In the genomic region with DNA sequence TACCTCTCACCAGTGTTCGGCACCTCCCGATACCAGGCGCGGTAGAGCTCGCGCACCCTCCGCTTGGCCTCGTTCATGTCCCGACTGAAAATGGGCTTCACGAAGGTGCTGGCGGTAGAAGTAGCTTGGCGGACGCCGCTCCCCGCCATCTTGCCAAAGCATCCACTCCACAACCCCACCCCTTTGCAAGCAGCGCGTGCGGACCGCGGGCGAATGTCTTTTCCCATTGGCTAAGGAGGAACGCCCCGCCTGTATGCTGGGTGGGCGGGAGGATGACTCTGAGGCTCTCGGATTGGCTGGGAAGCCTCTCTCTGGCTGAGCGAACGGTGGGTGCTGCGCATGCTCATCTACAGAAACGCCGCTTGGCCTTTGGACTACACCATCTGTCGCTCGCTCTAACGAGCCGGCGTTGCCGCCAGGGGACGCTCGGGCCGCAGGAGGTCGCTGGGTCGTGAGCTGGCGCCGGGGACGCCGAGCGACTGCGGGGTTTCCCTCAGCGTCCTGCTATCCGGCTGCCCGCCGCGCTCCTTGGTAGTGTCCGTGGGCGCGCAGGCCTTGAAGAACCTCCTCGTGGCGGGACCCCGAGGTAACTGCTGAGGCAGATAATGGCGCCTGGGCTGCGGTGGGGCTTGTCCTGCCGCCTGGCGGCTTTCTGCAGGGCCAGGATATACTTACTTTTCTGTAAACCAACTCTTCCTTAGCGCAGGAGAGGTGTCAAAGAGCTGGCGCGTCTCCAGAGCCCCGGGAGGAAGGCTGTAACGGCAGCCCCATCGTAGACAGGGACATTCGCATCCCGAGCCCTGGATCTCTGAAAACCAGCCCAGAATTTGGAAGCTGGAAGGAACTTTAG, we compare ENCODE assay signal across 8 cellular contexts. TPM values are rescaled to one million over a fixed set of nuclear protein-coding genes. Genes with fewer than 3 reads are reported as not detected.
DNase-seq lines count a peak whose midpoint lies in the region; ATAC-seq and TF ChIP-seq lines count a peak whose summit lies in the region.

A gene (minus strand): TSS at position 177 of the 850 bp plus-strand sequence. CDS start 28 bp downstream, at position 149.

- under 1% methylated on average over 70 of the region's 70 CpGs for WGBS in right cardiac atrium
- 0% methylated on average over 69 to 70 of the region's 70 CpGs for WGBS in aorta, 2 donors

- no peaks in the 10 kb centered on the region for H3K9me3 ChIP-seq in ascending aorta
- H3K9me3 ChIP-seq in right cardiac atrium (ENCODE audit: control insufficient read depth, low read length) = no peaks in the 10 kb centered on the region
- H3K9me3 ChIP-seq in aorta (ENCODE audit: control insufficient read depth, low read length) = no peaks in the 10 kb centered on the region

- peak; percentile 84 to 91 for DNase-seq in NCI-H187 (lab: John Stamatoyannopoulos, UW)
- peak; percentile 98 to 99 for DNase-seq in ascending aorta (ENCODE audit: low spot score in 2 of 2)
- peak; percentile 99 for DNase-seq in right cardiac atrium
- DNase-seq in putamen (ENCODE audit: low spot score) = peak; percentile 99
- DNase-seq in aorta = peak; percentile 99

- TF ChIP-seq POLR2A in GM15510 (IDR thresholded peaks at IDR 0.05; ENCODE audit: borderline replicate concordance, extremely low read depth, insufficient read length) = peak; percentile 77

- ATAC-seq in HG02938 (IDR thresholded peaks at IDR 0.05; ENCODE audit: unreplicated experiment) (peak; percentile 86), right cardiac atrium (peak; percentile 98), aorta (ENCODE audit: low FRiP score) (peak; percentile 98)

- H3K4me3 ChIP-seq in ascending aorta = peak within 1 kb of the TSS; percentile 79 to 91
- H3K4me3 ChIP-seq in right cardiac atrium (ENCODE audit: low read length) = peak within 1 kb of the TSS; percentile 65
- H3K4me3 ChIP-seq in aorta (ENCODE audit: low read length in 2 of 2) = peak within 1 kb of the TSS; percentile 74 to 90

- H3K27ac ChIP-seq in ascending aorta (peak within 1 kb of the TSS; percentile 93 to 97), right cardiac atrium (ENCODE audit: low read length) (peak within 1 kb of the TSS; percentile 96), aorta (ENCODE audit: low read depth in 1 of 2, low read length in 2 of 2) (peak within 1 kb of the TSS; percentile 54 to 94)

- intact Hi-C loops in T-helper 2 cell treated with Interferon-gamma antibody and Interleukin-4, amounts not matched to agents 100 ng/mL and 5 ng/mL, for 36 hours (cut with micrococcal nuclease) = loop anchor here (1.0 to 2.0 kb wide), 4 partner anchors 11 to 382 kb away; no protein-coding TSS in a partner anchor
- intact Hi-C loops in ascending aorta (cut with DNase I) = loop anchor here (1.0 to 2.0 kb wide), 5 partner anchors 11 to 354 kb away; a partner anchor contains a TSS
- intact Hi-C loops in right cardiac atrium (cut with DNase I) = loop anchor here in 2 of 4 donors (5.0 to 10.0 kb wide), 2 partner anchors 344 to 346 kb away; a partner anchor contains a TSS
- intact Hi-C loops in aorta (cut with DNase I) = loop anchor here (1.0 to 10.0 kb wide), 4 partner anchors 12 to 346 kb away; a partner anchor contains a TSS

- peaks cover 7 to 16% of the 10 kb centered on the region in 2 donors for H3K36me3 ChIP-seq in ascending aorta
- H3K36me3 ChIP-seq in aorta (ENCODE audit: control insufficient read depth in 1 of 2, insufficient read depth in 2 of 2, low read length in 1 of 2) = peaks cover 1 to 2% of the 10 kb centered on the region in 2 donors

- peak; percentile 90 to 98 (median 95) for TF ChIP-seq CTCF in ascending aorta (IDR thresholded peaks at IDR 0.05)

- H3K4me1 ChIP-seq in ascending aorta (peaks cover 5 to 16% of the 10 kb centered on the region in 2 donors), right cardiac atrium (ENCODE audit: control insufficient read depth, insufficient read depth, low read length) (peaks cover 10% of the 10 kb centered on the region), aorta (ENCODE audit: control insufficient read depth in 1 of 2, insufficient read depth in 2 of 2, low read length in 2 of 2) (peaks cover 0 to 3% of the 10 kb centered on the region in 2 donors)

- no peaks in the 10 kb centered on the region for H3K27me3 ChIP-seq in ascending aorta
- no peaks in the 10 kb centered on the region for H3K27me3 ChIP-seq in right cardiac atrium (ENCODE audit: control insufficient read depth, insufficient read depth)
- H3K27me3 ChIP-seq in aorta (ENCODE audit: control insufficient read depth in 1 of 2, insufficient read depth in 2 of 2, low read length in 1 of 2) = no peaks in the 10 kb centered on the region

RNA-seq across cellular contexts. Expression of the gene that starts here (rescaled TPM):
- total RNA-seq in T-helper 2 cell treated with Interferon-gamma antibody and Interleukin-4, amounts not matched to agents 100 ng/mL and 5 ng/mL, for 36 hours = 74.3 and 80.7 TPM in 2 replicates
- 23.9 TPM for total RNA-seq in ascending aorta
- total RNA-seq in right cardiac atrium = 100 to 1,000 TPM; 212 to 255 (median 231) TPM
- polyA plus RNA-seq in right cardiac atrium = 467 TPM
- total RNA-seq in aorta = 10 to 100 TPM; 30.6 to 34.1 TPM
- 10 to 100 TPM; 72.3 to 81.5 TPM for polyA plus RNA-seq in aorta

Comparison
In these comparisons a context has a peak if more than half of its experiments do, and no peak if none do; other contexts are left out.
1. Peak in every context shown above with its lines: DNase-seq, ATAC-seq, H3K4me3 ChIP-seq and H3K27ac ChIP-seq.